Comparison of ENCODE assay signal across 25 cellular contexts in genomic region chr1:246607466-246607865, GRCh38. TPM values are rescaled to one million over a fixed set of nuclear protein-coding genes. Genes with fewer than 3 reads are reported as not detected.
DNase-seq lines count a peak whose midpoint lies in the region; ATAC-seq and TF ChIP-seq lines count a peak whose summit lies in the region.
"Had no signal": no experiment of that assay in that cellular context is flagged by ENCODE, and none has a peak within 500 bp of the region (broad histone marks: within the 10 kb centered on the region; RNA-seq: fewer than 3 reads in every experiment).

No MANE protein-coding gene starts in this region.

- no peak for TF ChIP-seq EP300 in gastroesophageal sphincter (IDR thresholded peaks at IDR 0.05)

- 80% methylated on average over 1 of the region's 20 CpGs; no CpG with 5 or more reads in 1 of the 2 donors for WGBS in gastroesophageal sphincter (ENCODE audit: low coverage in 1 of 2), 2 donors
- WGBS in testis, 2 donors: 55 to 87% methylated on average over 18 to 20 of the region's 20 CpGs

- ATAC-seq in gastroesophageal sphincter (no peak), GM18861 (IDR thresholded peaks at IDR 0.05; ENCODE audit: unreplicated experiment) (no peak)
- ATAC-seq: GM12878; left ventricle myocardium superior; naive thymus-derived CD8-positive, alpha-beta T cell had no signal

- H3K9me3 Mint-ChIP-seq in Calu3 (ENCODE audit: low read depth, unreplicated experiment): peaks cover 4% of the 10 kb centered on the region
- H3K9me3 Mint-ChIP-seq: central memory CD8-positive, alpha-beta T cell; naive thymus-derived CD8-positive, alpha-beta T cell had no signal

- H3K27me3 ChIP-seq in gastroesophageal sphincter (no peaks in the 10 kb centered on the region), testis (no peaks in the 10 kb centered on the region)
- H3K27me3 ChIP-seq: ovary, transverse colon had no signal

- TF ChIP-seq POLR2A in gastroesophageal sphincter (IDR thresholded peaks at IDR 0.05) (no peak), testis (IDR thresholded peaks at IDR 0.05) (no peak)

- peak overlapping the region; percentile 27 for H3K27ac Mint-ChIP-seq in Calu3 (ENCODE audit: unreplicated experiment)
- H3K27ac Mint-ChIP-seq: activated naive CD8-positive, alpha-beta T cell treated with anti-CD3 and anti-CD28 coated beads, Interleukin-2, amount 10 ng/mL, durations not matched to agents 7 days and 5 days had no signal

- H3K27me3 Mint-ChIP-seq in Calu3 (ENCODE audit: unreplicated experiment): no peaks in the 10 kb centered on the region
- H3K27me3 Mint-ChIP-seq: activated naive CD8-positive, alpha-beta T cell treated with anti-CD3 and anti-CD28 coated beads, Interleukin-2, amount 10 ng/mL, durations not matched to agents 7 days and 5 days; central memory CD8-positive, alpha-beta T cell; naive thymus-derived CD8-positive, alpha-beta T cell had no signal

- H3K4me1 Mint-ChIP-seq in Calu3 (ENCODE audit: low read depth, unreplicated experiment): peaks cover 20% of the 10 kb centered on the region

- H3K4me3 Mint-ChIP-seq in Calu3 (ENCODE audit: low read depth, unreplicated experiment): no peak overlapping the region
- H3K4me3 Mint-ChIP-seq: activated naive CD8-positive, alpha-beta T cell treated with anti-CD3 and anti-CD28 coated beads, Interleukin-2, amount 10 ng/mL, durations not matched to agents 7 days and 5 days; central memory CD8-positive, alpha-beta T cell; naive thymus-derived CD8-positive, alpha-beta T cell had no signal

- no TSS peak for BruUV-seq in Calu3 (replicated peaks; lab: Mats Ljungman, UMichigan)

- CTCF ChIA-PET in Calu3 (lab: Charles Lee): no interaction called here

- H3K36me3 ChIP-seq in gastroesophageal sphincter (no peaks in the 10 kb centered on the region), testis (ENCODE audit: low read depth, missing control alignments) (no peaks in the 10 kb centered on the region)
- H3K36me3 ChIP-seq: ovary, transverse colon had no signal

- H3K4me3 ChIP-seq in gastroesophageal sphincter (no peak overlapping the region), testis (peak overlapping the region in 1 of 2 donors; percentile 3)
- H3K4me3 ChIP-seq: GM12878, ovary, SK-N-MC, transverse colon had no signal

- DNase-seq in Calu3 (no peak), SHP77 (lab: John Stamatoyannopoulos, UW) (peak; percentile 89 to 94), testis (peak; percentile 78), cortex of kidney (lab: John Stamatoyannopoulos, UW) (no peak)
- DNase-seq in activated CD8-positive, alpha-beta memory T cell treated with anti-CD3 and anti-CD28 coated beads for 24 hours: no peak
- DNase-seq: activated CD4-positive, alpha-beta T cell treated with anti-CD3 and anti-CD28 coated beads for 4 hours; activated effector memory CD4-positive, alpha-beta T cell treated with Interleukin-2 at 50 U/mL for 16 hours; activated naive CD8-positive, alpha-beta T cell treated with anti-CD3 and anti-CD28 coated beads, Interleukin-2, amount 10 ng/mL, durations not matched to agents 7 days and 5 days; C1 segment of cervical spinal cord; EL; left ventricle myocardium superior; midbrain; naive thymus-derived CD8-positive, alpha-beta T cell; NCI-H1417; NCI-H2029 treated with DMSO at 0.1 percent for 48 hours; NCI-H526 treated with DMSO at 0.1 percent for 48 hours; ovary; retina; stimulated activated CD4-positive, alpha-beta T cell treated with anti-CD3 and anti-CD28 coated beads, Interleukin-2, amount 100 ng/mL, for 24 hours; transverse colon had no signal

- intact Hi-C loops in Calu3 (cut with micrococcal nuclease; ENCODE audit: unreplicated experiment): loop anchor here (5.0 kb wide), 1 partner anchor 100 kb away; the partner anchor contains the start of gene SMYD3
- intact Hi-C loops in testis (cut with DNase I; ENCODE audit: low total_unique reads): no loop called here

- H3K36me3 Mint-ChIP-seq in Calu3 (ENCODE audit: insufficient read depth, unreplicated experiment): peaks cover 10% of the 10 kb centered on the region

- peak overlapping the region in 3 of 4 donors; percentile 47 to 87 (median 84) for H3K27ac ChIP-seq in gastroesophageal sphincter
- no peak overlapping the region for H3K27ac ChIP-seq in testis
- H3K27ac ChIP-seq: ovary had no signal

- no peaks in the 10 kb centered on the region for H3K9me3 ChIP-seq in gastroesophageal sphincter
- no peaks in the 10 kb centered on the region for H3K9me3 ChIP-seq in testis
- H3K9me3 ChIP-seq: ovary, transverse colon had no signal

- TF ChIP-seq CTCF in Calu3 (IDR thresholded peaks at IDR 0.05; ENCODE audit: unreplicated experiment) (no peak), gastroesophageal sphincter (IDR thresholded peaks at IDR 0.05) (no peak), testis (IDR thresholded peaks at IDR 0.05) (no peak)

- peaks cover 10 to 51% (median 12%) of the 10 kb centered on the region in 3 donors for H3K4me1 ChIP-seq in gastroesophageal sphincter
- H3K4me1 ChIP-seq in testis: peaks cover 8% of the 10 kb centered on the region

RNA-seq across cellular contexts. Expression of gene CNST, which starts 41.2 kb away (rescaled TPM):
- total RNA-seq in Calu3 (2022): 21.7 and 22.5 TPM in 2 replicates
- total RNA-seq in gastroesophageal sphincter: 10 to 100 TPM; 41.6 to 81.9 (median 65.6) TPM
- 10 to 100 TPM; 56.7 to 61.6 TPM for total RNA-seq in testis
- 26.6 TPM for polyA plus RNA-seq in testis (ENCODE audit: insufficient read depth, low read depth, low replicate concordance)

RNA-seq across cellular contexts. Expression of gene TFB2M, which starts 41.4 kb away (rescaled TPM):
- total RNA-seq in Calu3 (2022) (21.8 and 23.0 TPM in 2 replicates), gastroesophageal sphincter (10 to 100 TPM in 2 of 4 donors, 1 to 10 TPM in 2; 7.4 to 12.8 (median 10.2) TPM), testis (10 to 100 TPM; 19.8 to 20.0 TPM)
- polyA plus RNA-seq in testis (ENCODE audit: insufficient read depth, low read depth, low replicate concordance): 15.7 TPM

Comparison
In these comparisons a context has a peak if more than half of its experiments do, and no peak if none do; other contexts are left out.
1. DNase-seq: peak in SHP77 (2 of 2) and testis (single experiment); none in Calu3 (single experiment), activated CD8-positive, alpha-beta memory T cell treated with anti-CD3 and anti-CD28 coated beads for 24 hours (single experiment) and cortex of kidney (single experiment).
2. H3K27ac ChIP-seq: peak in gastroesophageal sphincter (3 of 4); none in testis (0 of 2).